ENCODE assay signal across 1 cellular context in the genomic region with DNA sequence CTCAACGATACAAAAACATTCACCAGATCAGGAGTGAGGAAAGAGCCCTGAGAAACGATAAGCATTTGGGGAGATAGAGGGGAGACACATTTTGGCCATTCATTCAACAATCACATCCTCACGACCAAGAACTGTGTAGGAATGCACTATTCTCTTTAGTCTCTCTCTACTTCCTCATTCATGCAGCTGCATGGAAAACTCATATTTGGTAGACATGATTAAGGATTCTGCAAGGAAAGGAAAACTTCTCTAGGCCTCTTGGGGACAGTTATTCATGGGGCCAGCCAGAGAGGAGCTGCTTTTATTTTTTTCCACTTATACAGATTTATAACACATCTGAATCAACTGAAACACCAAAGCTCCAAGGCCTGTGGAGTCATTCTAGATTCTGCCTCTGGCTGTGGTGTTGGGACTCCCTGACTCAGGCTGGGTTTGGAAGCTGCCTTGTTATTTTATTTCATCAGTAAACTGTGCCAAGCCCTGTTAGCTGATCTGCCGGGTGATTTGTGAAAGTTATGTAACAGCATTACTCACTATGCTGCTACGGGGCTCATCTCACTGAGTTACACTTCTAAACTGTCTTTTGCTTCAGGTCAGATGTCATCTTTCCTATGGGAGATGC.
TF ChIP-seq lines count a peak whose summit lies in the region.

No MANE protein-coding gene starts in this region.

TF ChIP-seq in WTC11, 78 proteins besides CTCF, POLR2A, EP300 and RAD21 (continued from another document):
- TF ChIP-seq, protein P1, sequence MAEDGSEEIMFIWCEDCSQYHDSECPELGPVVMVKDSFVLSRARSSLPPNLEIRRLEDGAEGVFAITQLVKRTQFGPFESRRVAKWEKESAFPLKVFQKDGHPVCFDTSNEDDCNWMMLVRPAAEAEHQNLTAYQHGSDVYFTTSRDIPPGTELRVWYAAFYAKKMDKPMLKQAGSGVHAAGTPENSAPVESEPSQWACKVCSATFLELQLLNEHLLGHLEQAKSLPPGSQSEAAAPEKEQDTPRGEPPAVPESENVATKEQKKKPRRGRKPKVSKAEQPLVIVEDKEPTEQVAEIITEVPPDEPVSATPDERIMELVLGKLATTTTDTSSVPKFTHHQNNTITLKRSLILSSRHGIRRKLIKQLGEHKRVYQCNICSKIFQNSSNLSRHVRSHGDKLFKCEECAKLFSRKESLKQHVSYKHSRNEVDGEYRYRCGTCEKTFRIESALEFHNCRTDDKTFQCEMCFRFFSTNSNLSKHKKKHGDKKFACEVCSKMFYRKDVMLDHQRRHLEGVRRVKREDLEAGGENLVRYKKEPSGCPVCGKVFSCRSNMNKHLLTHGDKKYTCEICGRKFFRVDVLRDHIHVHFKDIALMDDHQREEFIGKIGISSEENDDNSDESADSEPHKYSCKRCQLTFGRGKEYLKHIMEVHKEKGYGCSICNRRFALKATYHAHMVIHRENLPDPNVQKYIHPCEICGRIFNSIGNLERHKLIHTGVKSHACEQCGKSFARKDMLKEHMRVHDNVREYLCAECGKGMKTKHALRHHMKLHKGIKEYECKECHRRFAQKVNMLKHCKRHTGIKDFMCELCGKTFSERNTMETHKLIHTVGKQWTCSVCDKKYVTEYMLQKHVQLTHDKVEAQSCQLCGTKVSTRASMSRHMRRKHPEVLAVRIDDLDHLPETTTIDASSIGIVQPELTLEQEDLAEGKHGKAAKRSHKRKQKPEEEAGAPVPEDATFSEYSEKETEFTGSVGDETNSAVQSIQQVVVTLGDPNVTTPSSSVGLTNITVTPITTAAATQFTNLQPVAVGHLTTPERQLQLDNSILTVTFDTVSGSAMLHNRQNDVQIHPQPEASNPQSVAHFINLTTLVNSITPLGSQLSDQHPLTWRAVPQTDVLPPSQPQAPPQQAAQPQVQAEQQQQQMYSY (CRISPR knock-in tag; IDR thresholded peaks at IDR 0.05): no peak
- TF ChIP-seq, protein P2, sequence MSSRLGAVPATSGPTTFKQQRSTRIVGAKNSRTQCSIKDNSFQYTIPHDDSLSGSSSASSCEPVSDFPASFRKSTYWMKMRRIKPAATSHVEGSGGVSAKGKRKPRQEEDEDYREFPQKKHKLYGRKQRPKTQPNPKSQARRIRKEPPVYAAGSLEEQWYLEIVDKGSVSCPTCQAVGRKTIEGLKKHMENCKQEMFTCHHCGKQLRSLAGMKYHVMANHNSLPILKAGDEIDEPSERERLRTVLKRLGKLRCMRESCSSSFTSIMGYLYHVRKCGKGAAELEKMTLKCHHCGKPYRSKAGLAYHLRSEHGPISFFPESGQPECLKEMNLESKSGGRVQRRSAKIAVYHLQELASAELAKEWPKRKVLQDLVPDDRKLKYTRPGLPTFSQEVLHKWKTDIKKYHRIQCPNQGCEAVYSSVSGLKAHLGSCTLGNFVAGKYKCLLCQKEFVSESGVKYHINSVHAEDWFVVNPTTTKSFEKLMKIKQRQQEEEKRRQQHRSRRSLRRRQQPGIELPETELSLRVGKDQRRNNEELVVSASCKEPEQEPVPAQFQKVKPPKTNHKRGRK (CRISPR knock-in tag; IDR thresholded peaks at IDR 0.05; ENCODE audit: borderline replicate concordance): no peak
